In the genomic region with DNA sequence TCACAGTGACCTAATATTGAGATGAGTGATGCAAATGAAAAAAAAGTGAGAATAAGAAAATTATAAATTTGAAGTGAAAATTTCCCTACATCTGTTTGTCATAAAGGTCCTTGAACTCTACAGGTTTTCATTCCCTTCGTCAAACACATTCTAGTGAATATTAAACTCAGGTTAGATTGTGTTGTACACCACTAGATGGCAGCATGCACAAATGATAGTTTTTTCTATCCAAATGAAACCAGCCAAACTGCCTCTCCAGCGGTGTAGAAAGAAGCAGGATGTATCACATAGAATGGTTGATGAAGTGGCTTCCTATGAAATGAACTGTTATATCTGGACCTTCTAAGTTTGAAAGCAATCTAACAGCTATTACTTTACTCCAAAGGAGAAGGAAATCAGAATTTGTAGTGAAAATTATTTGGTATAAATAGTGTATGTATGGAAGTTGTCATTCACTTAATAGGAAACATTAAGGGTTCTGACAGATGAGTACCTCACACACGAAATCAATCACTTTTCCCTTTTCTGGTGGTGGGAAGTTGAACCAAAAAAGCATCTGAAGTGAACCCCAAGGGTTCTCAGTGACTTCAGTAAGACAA, we compare ENCODE assay signal across 8 cellular contexts.
A peak's percentile ranks its signal among the peaks of the same experiment; 100 is the strongest.
DNase-seq lines count a peak whose midpoint lies in the region; ATAC-seq and TF ChIP-seq lines count a peak whose summit lies in the region.

No MANE protein-coding gene starts in this region.

- no peak overlapping the region for H3K27ac ChIP-seq in hepatocyte

- no peak for DNase-seq in activated CD4-positive, CD25-positive, alpha-beta regulatory T cell treated with anti-CD3 and anti-CD28 coated beads, Interleukin-2, amount 50 U/mL, for 72 hours
- DNase-seq in NCI-H748 (lab: John Stamatoyannopoulos, UW; ENCODE audit: unreplicated experiment): peak; percentile 76
- DNase-seq in astrocyte of the spinal cord (ENCODE audit: low read depth, low spot score): peak; percentile 79
- peak; percentile 87 for DNase-seq in hepatocyte (ENCODE audit: low spot score)
- DNase-seq in stimulated activated naive CD8-positive, alpha-beta T cell treated with anti-CD3 and anti-CD28 coated beads, Interleukin-15, Interleukin-2, amounts not matched to agents 100 U/mL and 50 U/mL, for 24 hours: no peak

- 19% methylated on average over 3 of the region's 3 CpGs for WGBS in hepatocyte (ENCODE audit: low lambda C conversion rate, missing lambda C conversion rate)

- H4K20me1 ChIP-seq in hepatocyte (ENCODE audit: insufficient read depth, poor library complexity, severe bottlenecking): no peaks in the 10 kb centered on the region

- no peak overlapping the region for H3K4me3 ChIP-seq in astrocyte of the spinal cord (ENCODE audit: low read depth, low read length)
- H3K4me3 ChIP-seq in hepatocyte: no peak overlapping the region

- in situ Hi-C loops in astrocyte of the spinal cord (cut with HindIII; ENCODE audit: low sequenced_read_pairs): no loop called here

- no peaks in the 10 kb centered on the region for H3K36me3 ChIP-seq in hepatocyte (replicated peaks; ENCODE audit: insufficient read depth, low read depth)

- ATAC-seq in activated CD4-positive, CD25-positive, alpha-beta regulatory T cell treated with anti-CD3 and anti-CD28 coated beads, Interleukin-2, amount 50 U/mL, for 24 hours: peak; percentile 41 to 66
- ATAC-seq in GM21367 (IDR thresholded peaks at IDR 0.05; ENCODE audit: unreplicated experiment): peak; percentile 81
- peak; percentile 61 for ATAC-seq in HG03521 (IDR thresholded peaks at IDR 0.05; ENCODE audit: unreplicated experiment)
- ATAC-seq in stimulated activated naive CD8-positive, alpha-beta T cell treated with anti-CD3 and anti-CD28 coated beads, Interleukin-15, Interleukin-2, amounts not matched to agents 100 U/mL and 50 U/mL, for 24 hours: peak; percentile 50

- no peaks in the 10 kb centered on the region for H3K4me1 ChIP-seq in hepatocyte (ENCODE audit: insufficient read depth)

- H3K79me2 ChIP-seq in hepatocyte: no peaks in the 10 kb centered on the region

- no peaks in the 10 kb centered on the region for H3K9me2 ChIP-seq in hepatocyte (replicated peaks; ENCODE audit: insufficient read depth)

- no peaks in the 10 kb centered on the region for H3K9me3 ChIP-seq in hepatocyte (ENCODE audit: low read depth)

- no peak overlapping the region for H2AFZ ChIP-seq in hepatocyte

- TF ChIP-seq CTCF in astrocyte of the spinal cord (IDR thresholded peaks at IDR 0.05; ENCODE audit: low read depth, low read length): peak; percentile 51
- TF ChIP-seq CTCF in hepatocyte (IDR thresholded peaks at IDR 0.05; ENCODE audit: poor library complexity): peak; percentile 77

- no peaks in the 10 kb centered on the region for H3K27me3 ChIP-seq in hepatocyte

- no peak overlapping the region for H3K4me2 ChIP-seq in hepatocyte

Comparison
In these comparisons a context has a peak if more than half of its experiments do, and no peak if none do; other contexts are left out.
1. DNase-seq: peak in NCI-H748 (single experiment), astrocyte of the spinal cord (single experiment) and hepatocyte (single experiment); none in activated CD4-positive, CD25-positive, alpha-beta regulatory T cell treated with anti-CD3 and anti-CD28 coated beads, Interleukin-2, amount 50 U/mL, for 72 hours (single experiment) and stimulated activated naive CD8-positive, alpha-beta T cell treated with anti-CD3 and anti-CD28 coated beads, Interleukin-15, Interleukin-2, amounts not matched to agents 100 U/mL and 50 U/mL, for 24 hours (single experiment).
2. Peak in every context shown above with its lines, with median percentiles within 50 percentile points of each other: ATAC-seq.